ENCODE assay signal across 8 cellular contexts in genomic region chr1:206505702-206506375, GRCh38. TPM values are rescaled to one million over a fixed set of nuclear protein-coding genes. Genes with fewer than 3 reads are reported as not detected.
DNase-seq lines count a peak whose midpoint lies in the region; ATAC-seq and TF ChIP-seq lines count a peak whose summit lies in the region.

No MANE protein-coding gene starts in this region.

- H3K9ac ChIP-seq in OCI-LY1 (ENCODE audit: low read length), result no peak overlapping the region
- peak overlapping the region; percentile 1 for H3K9ac ChIP-seq in endocrine pancreas (ENCODE audit: control insufficient read depth, insufficient read depth, low read length)

- WGBS in psoas muscle, 3 donors, result 74 to 80% (median 77%) methylated on average over 10 of the region's 10 CpGs

- no peak for ATAC-seq in psoas muscle
- no peak for ATAC-seq in GM18519 (IDR thresholded peaks at IDR 0.05; ENCODE audit: low FRiP score, unreplicated experiment)
- no peak for ATAC-seq in esophagus mucosa

- H4K20me1 ChIP-seq in OCI-LY1 (ENCODE audit: insufficient read depth, low read length), result no peaks in the 10 kb centered on the region

- H3F3A ChIP-seq in OCI-LY1 (ENCODE audit: insufficient read depth, low read length), result no peaks in the 10 kb centered on the region

- intact Hi-C loops in psoas muscle (cut with DNase I), result no loop called here

- no peak overlapping the region for H3K4me2 ChIP-seq in OCI-LY1 (ENCODE audit: low read length)

- H3K36me3 ChIP-seq in OCI-LY1 (ENCODE audit: insufficient read depth, low read length) (no peaks in the 10 kb centered on the region), endocrine pancreas (ENCODE audit: control insufficient read depth, insufficient read depth, low read length) (no peaks in the 10 kb centered on the region), psoas muscle (ENCODE audit: insufficient read depth in 1 of 2, low read depth in 1 of 2) (no peaks in the 10 kb centered on the region)

- no peaks in the 10 kb centered on the region for H3K9me2 ChIP-seq in OCI-LY1 (ENCODE audit: low read depth, low read length)

- peak; percentile 62 for TF ChIP-seq CTCF in OCI-LY1 (IDR thresholded peaks at IDR 0.05; ENCODE audit: low read length)
- TF ChIP-seq CTCF in psoas muscle (IDR thresholded peaks at IDR 0.05), result peak; percentile 27

- H3K27ac ChIP-seq in OCI-LY1 (ENCODE audit: low read depth, low read length, poor library complexity, severe bottlenecking) (no peak overlapping the region), psoas muscle (no peak overlapping the region)

- H3K27me3 ChIP-seq in OCI-LY1 (ENCODE audit: insufficient read depth, low read length) (peaks cover 7% of the 10 kb centered on the region), endocrine pancreas (ENCODE audit: control insufficient read depth, insufficient read depth, low read length) (no peaks in the 10 kb centered on the region), psoas muscle (ENCODE audit: insufficient read depth in 3 of 3, low read length in 2 of 3) (peaks cover 0 to 26% (median 10%) of the 10 kb centered on the region in 3 donors)

- DNase-seq in NOMO-1 treated with DMSO at 0.1 percent for 48 hours (lab: John Stamatoyannopoulos, UW; ENCODE audit: unreplicated experiment) (peak; percentile 3), NOMO-1 treated with dmso at 0.1 percent for 144 hours (lab: John Stamatoyannopoulos, UW; ENCODE audit: unreplicated experiment) (no peak), psoas muscle (peak in 1 of 2 donors; percentile 6), NCI-H1417 treated with DMSO at 0.1 percent for 48 hours (lab: John Stamatoyannopoulos, UW) (no peak)

- H3K4me3 ChIP-seq in OCI-LY1 (ENCODE audit: low read depth, low read length, poor library complexity, severe bottlenecking) (no peak overlapping the region), endocrine pancreas (ENCODE audit: control insufficient read depth, insufficient read depth, low read length) (peak overlapping the region; percentile 24), psoas muscle (no peak overlapping the region)

- H3K9me3 ChIP-seq in OCI-LY1 (ENCODE audit: low read length) (no peaks in the 10 kb centered on the region), endocrine pancreas (ENCODE audit: control insufficient read depth, low read length) (no peaks in the 10 kb centered on the region), psoas muscle (no peaks in the 10 kb centered on the region)

- H3K4me1 ChIP-seq in OCI-LY1 (ENCODE audit: insufficient read depth, low read length, severe bottlenecking), result peaks cover 13% of the 10 kb centered on the region
- H3K4me1 ChIP-seq in endocrine pancreas (ENCODE audit: control insufficient read depth, insufficient read depth, low read length), result no peaks in the 10 kb centered on the region
- H3K4me1 ChIP-seq in psoas muscle, result peaks cover 15% of the 10 kb centered on the region

- no peak overlapping the region for H2AFZ ChIP-seq in OCI-LY1 (ENCODE audit: low read length)

- no peaks in the 10 kb centered on the region for H3K79me2 ChIP-seq in OCI-LY1 (ENCODE audit: insufficient read depth, low read length)

RNA-seq across cellular contexts. Expression of gene RASSF5, which starts 1.5 kb away (rescaled TPM):
- total RNA-seq in psoas muscle (10 to 100 TPM in 1 of 4 donors, 1 to 10 TPM in 3; 1.5 to 14.6 (median 5.1) TPM), esophagus mucosa (38.7 TPM)
- 1 to 10 TPM; 1.1 to 2.8 (median 1.5) TPM for polyA plus RNA-seq in psoas muscle

RNA-seq across cellular contexts. Expression of gene IKBKE, which starts 35.6 kb away (rescaled TPM):
- total RNA-seq in psoas muscle (under 1 TPM; 0.44 to 0.89 (median 0.58) TPM), esophagus mucosa (14.2 TPM)
- polyA plus RNA-seq in psoas muscle, result under 1 TPM; 0.14 to 0.32 (median 0.27) TPM
